Comparison of ENCODE assay signal across 10 cellular contexts in the genomic region with DNA sequence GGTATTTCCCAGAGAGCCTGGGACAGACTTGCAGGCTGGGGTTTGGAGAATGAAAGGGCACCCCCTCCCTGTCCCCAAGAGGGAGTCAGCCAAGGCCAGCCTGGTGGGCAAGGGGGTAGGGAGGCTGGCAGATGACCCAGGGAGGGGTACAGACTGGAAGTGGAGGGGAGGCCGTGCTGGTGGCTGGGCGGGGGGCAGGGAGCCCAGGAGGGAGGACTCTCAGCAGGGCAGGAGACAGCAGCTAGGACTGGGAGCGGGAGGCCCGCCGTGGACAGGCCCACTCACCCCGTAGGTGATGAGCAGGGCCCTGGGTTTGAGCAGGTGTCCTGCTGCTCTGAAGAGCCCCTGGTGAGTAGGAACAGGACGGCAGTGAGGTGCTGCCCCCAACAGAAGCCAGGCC. TPM values are rescaled to one million over a fixed set of nuclear protein-coding genes. Genes with fewer than 3 reads are reported as not detected.
DNase-seq lines count a peak whose midpoint lies in the region; ATAC-seq and TF ChIP-seq lines count a peak whose summit lies in the region.
"Had no signal": no experiment of that assay in that cellular context is flagged by ENCODE, and none has a peak within 500 bp of the region (broad histone marks: within the 10 kb centered on the region; RNA-seq: fewer than 3 reads in every experiment).

No MANE protein-coding gene starts in this region.

- BruUV-seq in MCF 10A (replicated peaks; lab: Mats Ljungman, UMichigan) = no TSS peak

- H3K36me3 Mint-ChIP-seq in CD4-positive, CD25-positive, alpha-beta regulatory T cell = no peaks in the 10 kb centered on the region
- H3K36me3 Mint-ChIP-seq in MCF 10A (ENCODE audit: insufficient read depth, unreplicated experiment) = peaks cover 12% of the 10 kb centered on the region
- H3K36me3 Mint-ChIP-seq in nephron (ENCODE audit: low read depth) = no peaks in the 10 kb centered on the region

- CTCF ChIA-PET in MCF 10A (lab: Yijun Ruan, JAX) = interaction anchor here (0.7 kb wide), 1 partner anchor 45 kb away, joined by 5 read pairs; no protein-coding TSS in a partner anchor

- peaks cover 0 to 3% (median 0%) of the 10 kb centered on the region in 7 donors for H3K9me3 Mint-ChIP-seq in CD4-positive, CD25-positive, alpha-beta regulatory T cell
- H3K9me3 Mint-ChIP-seq in MCF 10A (ENCODE audit: unreplicated experiment) (no peaks in the 10 kb centered on the region), nephron (no peaks in the 10 kb centered on the region)

- peaks cover 8% of the 10 kb centered on the region for H3K27me3 Mint-ChIP-seq in CD4-positive, CD25-positive, alpha-beta regulatory T cell
- H3K27me3 Mint-ChIP-seq in MCF 10A (ENCODE audit: insufficient read depth, unreplicated experiment) (no peaks in the 10 kb centered on the region), nephron (ENCODE audit: low read depth) (peaks cover 5% of the 10 kb centered on the region)

- H3K27ac ChIP-seq in CD4-positive, CD25-positive, alpha-beta regulatory T cell (ENCODE audit: insufficient read depth, low read length, poor library complexity, severe bottlenecking) = no peak overlapping the region

- H3K9me3 ChIP-seq in CD4-positive, CD25-positive, alpha-beta regulatory T cell (ENCODE audit: control insufficient read depth in 2 of 2, low read length in 2 of 2) = peaks cover 0 to 4% of the 10 kb centered on the region in 2 experiments

- peaks cover 0 to 12% (median 4%) of the 10 kb centered on the region in 4 donors for H3K4me1 Mint-ChIP-seq in CD4-positive, CD25-positive, alpha-beta regulatory T cell
- H3K4me1 Mint-ChIP-seq in MCF 10A (ENCODE audit: insufficient read depth, unreplicated experiment) (peaks cover 5% of the 10 kb centered on the region), nephron (peaks cover 7% of the 10 kb centered on the region)

- POLR2A ChIA-PET in MCF 10A (lab: Yijun Ruan, JAX) = interaction anchor here (4.0 kb wide), 1 partner anchor 14 kb away, joined by 43 read pairs; no protein-coding TSS in a partner anchor

- no peaks in the 10 kb centered on the region for H3K27me3 ChIP-seq in CD4-positive, CD25-positive, alpha-beta regulatory T cell (ENCODE audit: control insufficient read depth, insufficient read depth, low read length)

- ATAC-seq in CD4-positive, CD25-positive, alpha-beta regulatory T cell (ENCODE audit: low read depth in 2 of 2) = no peak
- no peak for ATAC-seq in HG03135 (IDR thresholded peaks at IDR 0.05; ENCODE audit: unreplicated experiment)
- no peak for ATAC-seq in HG02798 (IDR thresholded peaks at IDR 0.05; ENCODE audit: poor library complexity, unreplicated experiment)
- ATAC-seq in GM18502 (IDR thresholded peaks at IDR 0.05; ENCODE audit: poor library complexity, unreplicated experiment) = no peak

- H3K27ac Mint-ChIP-seq in CD4-positive, CD25-positive, alpha-beta regulatory T cell = no peak overlapping the region
- H3K27ac Mint-ChIP-seq in MCF 10A (ENCODE audit: low read depth, unreplicated experiment) (no peak overlapping the region), nephron (no peak overlapping the region)

- no peaks in the 10 kb centered on the region for H3K36me3 ChIP-seq in CD4-positive, CD25-positive, alpha-beta regulatory T cell (ENCODE audit: control insufficient read depth, insufficient read depth, low read length)

- TF ChIP-seq CTCF in MCF 10A (IDR thresholded peaks at IDR 0.05; ENCODE audit: unreplicated experiment) (no peak), nephron (IDR thresholded peaks at IDR 0.05; ENCODE audit: unreplicated experiment in 3 of 3) (no peak)

- intact Hi-C loops in MCF 10A (cut with micrococcal nuclease) = no loop called here

- no peak for DNase-seq in CD4-positive, CD25-positive, alpha-beta regulatory T cell
- DNase-seq in Jurkat, Clone E6-1 (ENCODE audit: low read depth, low spot score) = no peak
- no peak for DNase-seq in MCF 10A (ENCODE audit: unreplicated experiment)
- DNase-seq in NCI-H2196 treated with DMSO at 0.1 percent for 48 hours (lab: John Stamatoyannopoulos, UW; ENCODE audit: unreplicated experiment) = no peak
- DNase-seq: activated CD8-positive, alpha-beta memory T cell treated with anti-CD3 and anti-CD28 coated beads, Interleukin-2, amount 50 U/mL, for 4 hours; NCI-H187 treated with DMSO at 0.1 percent for 48 hours had no signal

- peaks cover 21% of the 10 kb centered on the region for H3K4me1 ChIP-seq in CD4-positive, CD25-positive, alpha-beta regulatory T cell (ENCODE audit: control insufficient read depth, insufficient read depth, low read length, poor library complexity, severe bottlenecking)

- peak overlapping the region; percentile 47 to 95 (median 72) for H3K4me3 Mint-ChIP-seq in CD4-positive, CD25-positive, alpha-beta regulatory T cell
- peak overlapping the region; percentile 91 for H3K4me3 Mint-ChIP-seq in MCF 10A (ENCODE audit: unreplicated experiment)
- peak overlapping the region; percentile 74 to 79 (median 76) for H3K4me3 Mint-ChIP-seq in nephron

- H3K4me3 ChIP-seq in CD4-positive, CD25-positive, alpha-beta regulatory T cell (ENCODE audit: low read depth, low read length) = no peak overlapping the region
- peak overlapping the region; percentile 78 for H3K4me3 ChIP-seq in Jurkat, Clone E6-1 (ENCODE audit: low read length)

RNA-seq across cellular contexts. Expression of gene METTL26, which starts 1.1 kb away (rescaled TPM):
- total RNA-seq in CD4-positive, CD25-positive, alpha-beta regulatory T cell = 45.3 TPM
- 100 to 1,000 TPM in 2 of 4 donors, 10 to 100 TPM in 2; 82.7 to 133 (median 102) TPM for polyA plus RNA-seq in CD4-positive, CD25-positive, alpha-beta regulatory T cell
- polyA plus RNA-seq in Jurkat, Clone E6-1 (2012; ENCODE audit: insufficient read depth, insufficient read length) = 171 TPM
- total RNA-seq in MCF 10A (2022) = 104 and 106 TPM in 2 replicates

RNA-seq across cellular contexts. Expression of gene WFIKKN1, which starts 4.2 kb away (rescaled TPM):
- total RNA-seq in CD4-positive, CD25-positive, alpha-beta regulatory T cell = 0.22 TPM
- polyA plus RNA-seq in CD4-positive, CD25-positive, alpha-beta regulatory T cell = not detected
- polyA plus RNA-seq in Jurkat, Clone E6-1 (2012; ENCODE audit: insufficient read depth, insufficient read length) = not detected
- total RNA-seq in MCF 10A (2022) = 0.14 and 0.17 TPM in 2 replicates

RNA-seq across cellular contexts. Expression of gene MCRIP2, which starts 6.6 kb away (rescaled TPM):
- 10.5 TPM for total RNA-seq in CD4-positive, CD25-positive, alpha-beta regulatory T cell
- 10 to 100 TPM; 18.0 to 23.1 (median 18.4) TPM for polyA plus RNA-seq in CD4-positive, CD25-positive, alpha-beta regulatory T cell
- 35.9 TPM for polyA plus RNA-seq in Jurkat, Clone E6-1 (2012; ENCODE audit: insufficient read depth, insufficient read length)
- 43.6 and 44.6 TPM in 2 replicates for total RNA-seq in MCF 10A (2022)

RNA-seq across cellular contexts. Expression of gene WDR90, which starts 14.2 kb away (rescaled TPM):
- total RNA-seq in CD4-positive, CD25-positive, alpha-beta regulatory T cell = 11.4 TPM
- polyA plus RNA-seq in CD4-positive, CD25-positive, alpha-beta regulatory T cell = 1 to 10 TPM in 2 of 4 donors, under 1 TPM in 2; 0.89 to 2.5 (median 1.1) TPM
- 65.3 TPM for polyA plus RNA-seq in Jurkat, Clone E6-1 (2012; ENCODE audit: insufficient read depth, insufficient read length)
- total RNA-seq in MCF 10A (2022) = 40.4 and 47.9 TPM in 2 replicates

RNA-seq across cellular contexts. Expression of gene RHOT2, which starts 32.9 kb away (rescaled TPM):
- 212 TPM for total RNA-seq in CD4-positive, CD25-positive, alpha-beta regulatory T cell
- polyA plus RNA-seq in CD4-positive, CD25-positive, alpha-beta regulatory T cell = 10 to 100 TPM; 34.3 to 47.1 (median 38.4) TPM
- 129 TPM for polyA plus RNA-seq in Jurkat, Clone E6-1 (2012; ENCODE audit: insufficient read depth, insufficient read length)
- total RNA-seq in MCF 10A (2022) = 110 and 118 TPM in 2 replicates
